In genomic region chr10:8054498-8055407, GRCh38 we compare ENCODE assay signal across 8 cellular contexts. TPM values are rescaled to one million over a fixed set of nuclear protein-coding genes. Genes with fewer than 3 reads are reported as not detected.
DNase-seq lines count a peak whose midpoint lies in the region; ATAC-seq, FAIRE-seq and TF ChIP-seq lines count a peak whose summit lies in the region.

TSS of gene GATA3 (plus strand) at chr10:8054688. CDS start at chr10:8055656, 968 bp downstream.

- peaks cover 0 to 4% (median 0%) of the 10 kb centered on the region in 11 donors for H3K9me3 Mint-ChIP-seq in naive thymus-derived CD4-positive, alpha-beta T cell

- H3K27ac ChIP-seq in H1 (ENCODE audit: low read depth, low read length) (no peak within 1 kb of the TSS), thymus (ENCODE audit: low read depth) (peak within 1 kb of the TSS; percentile 88)
- peak within 1 kb of the TSS; percentile 82 for H3K27ac ChIP-seq in naive thymus-derived CD4-positive, alpha-beta T cell (ENCODE audit: low read depth, low read length)

- no peaks in the 10 kb centered on the region for H3K79me1 ChIP-seq in H1 (ENCODE audit: low read depth, low read length)

- no peak for TF ChIP-seq EP300 in H1 (IDR thresholded peaks at IDR 0.05; ENCODE audit: borderline replicate concordance in 1 of 2, low read depth in 2 of 2, low read length in 2 of 2)

- intact Hi-C loops in naive thymus-derived CD4-positive, alpha-beta T cell (cut with micrococcal nuclease): loop anchor here (1.0 to 10.0 kb wide), 12 partner anchors 182 to 1248 kb away; partner anchors contain the start of genes ATP5F1C (in 1 of the 2), KIN (in 1 of the 2), SFMBT2 (in 1 of the 2) and TAF3 (in 1 of the 2)

- H3K9me3 ChIP-seq in H1 (ENCODE audit: insufficient read depth in 2 of 2, low read depth in 1 of 2, low read length in 1 of 2): no peaks in the 10 kb centered on the region
- H3K9me3 ChIP-seq in naive thymus-derived CD4-positive, alpha-beta T cell (ENCODE audit: control insufficient read depth in 2 of 3, low read length in 3 of 3): no peaks in the 10 kb centered on the region
- no peaks in the 10 kb centered on the region for H3K9me3 ChIP-seq in thymus (ENCODE audit: control insufficient read depth)

- H3K4me3 Mint-ChIP-seq in naive thymus-derived CD4-positive, alpha-beta T cell: peak within 1 kb of the TSS; percentile 87 to 100 (median 96)

- H3K27me3 Mint-ChIP-seq in naive thymus-derived CD4-positive, alpha-beta T cell: peaks cover 14 to 24% (median 15%) of the 10 kb centered on the region in 5 donors

- H3K4me2 ChIP-seq in H1 (ENCODE audit: insufficient read depth in 1 of 2, low read depth in 2 of 2, low read length in 2 of 2): peak within 1 kb of the TSS; percentile 84 to 94

- TF ChIP-seq POLR2A in H1 (IDR thresholded peaks at IDR 0.05; ENCODE audit: control extremely low read depth in 1 of 2, low read depth in 2 of 2, low read length in 2 of 2): no peak

- H3K18ac ChIP-seq in H1 (ENCODE audit: extremely low read depth, low read length): peak within 1 kb of the TSS; percentile 24

- no peak within 1 kb of the TSS for H2BK120ac ChIP-seq in H1 (replicated peaks; ENCODE audit: low read depth, low read length)

- POLR2A ChIA-PET in H1 (lab: Charles Lee; ENCODE audit: partially characterized antibody): no interaction called here
- POLR2A ChIA-PET in naive thymus-derived CD4-positive, alpha-beta T cell (lab: Charles Lee): interaction anchor here (0.6 to 1.4 kb wide), 6 partner anchors 8 to 997 kb away, joined by 3 to 8 read pairs (median 3); no protein-coding TSS in a partner anchor

- no peak within 1 kb of the TSS for H3K4ac ChIP-seq in H1 (replicated peaks; ENCODE audit: insufficient read length, low read depth, low read length)

- peak within 1 kb of the TSS; percentile 33 to 61 (median 44) for H3K4me3 ChIP-seq in H1 (ENCODE audit: extremely low read depth in 1 of 4, insufficient read depth in 2 of 4, low read depth in 3 of 4, low read length in 4 of 4)
- peak within 1 kb of the TSS; percentile 87 for H3K4me3 ChIP-seq in naive thymus-derived CD4-positive, alpha-beta T cell (ENCODE audit: low read length)
- peak within 1 kb of the TSS; percentile 97 for H3K4me3 ChIP-seq in thymus (ENCODE audit: low read length)

- H2BK15ac ChIP-seq in H1 (ENCODE audit: low read length): no peak within 1 kb of the TSS; the same call in 1 of the 2 replicates

- H2BK12ac ChIP-seq in H1 (ENCODE audit: low read depth, low read length): peak within 1 kb of the TSS; percentile 96; the same call in 1 of the 2 replicates

- H2AK5ac ChIP-seq in H1 (ENCODE audit: low read depth, low read length): no peak within 1 kb of the TSS

- H3K27ac Mint-ChIP-seq in naive thymus-derived CD4-positive, alpha-beta T cell: peak within 1 kb of the TSS; percentile 88 to 100 (median 97)

- H2BK20ac ChIP-seq in H1 (ENCODE audit: low read length): peak within 1 kb of the TSS; percentile 86; the same call in 1 of the 2 replicates

- H2AFZ ChIP-seq in H1 (ENCODE audit: low read length): no peak within 1 kb of the TSS

- no peak within 1 kb of the TSS for H3K56ac ChIP-seq in H1 (replicated peaks; ENCODE audit: insufficient read length, low read depth, low read length)

- H4K91ac ChIP-seq in H1 (replicated peaks; ENCODE audit: insufficient read length, low read length): peak within 1 kb of the TSS; percentile 71

- peaks cover 22% of the 10 kb centered on the region for H3K23me2 ChIP-seq in H1 (ENCODE audit: low read depth, low read length)

- peak within 1 kb of the TSS; percentile 37; the same call in 1 of the 2 replicates for H4K8ac ChIP-seq in H1 (ENCODE audit: extremely low read depth, insufficient read depth, low read length)

- H3K14ac ChIP-seq in H1 (ENCODE audit: insufficient read length): no peak within 1 kb of the TSS

- DNase-seq in AG08396 (ENCODE audit: low spot score) (peak; percentile 84), HPDE6-E6E7 (ENCODE audit: extremely low spot score) (peak; percentile 20), H1 (ENCODE audit: low read depth in 1 of 2, low spot score in 2 of 2) (peak in 1 of 2 experiments; percentile 75), NCI-H446 treated with DMSO at 0.1 percent for 48 hours (lab: John Stamatoyannopoulos, UW) (no peak)
- peak; percentile 86 to 89 for DNase-seq in activated CD4-positive, alpha-beta T cell treated with anti-CD3 and anti-CD28 coated beads, Interleukin-2, amount 50 U/mL, for 48 hours
- DNase-seq in naive thymus-derived CD4-positive, alpha-beta T cell: peak; percentile 64 to 88 (median 79)

- H3K79me2 ChIP-seq in H1 (ENCODE audit: control insufficient read depth in 1 of 2, insufficient read depth in 2 of 2, low read length in 2 of 2): no peaks in the 10 kb centered on the region

- TF ChIP-seq CTCF in H1 (IDR thresholded peaks at IDR 0.05; ENCODE audit: control extremely low read depth in 1 of 3, insufficient read depth in 1 of 3, low read depth in 1 of 3, low read length in 3 of 3): no peak

- H3K23ac ChIP-seq in H1 (ENCODE audit: insufficient read length): no peak within 1 kb of the TSS

- H3K4me1 ChIP-seq in H1 (replicated peaks in 1 of 4; ENCODE audit: control insufficient read depth in 3 of 4, insufficient read depth in 4 of 4, low read length in 3 of 4) (peaks cover 13 to 45% (median 29%) of the 10 kb centered on the region in 4 experiments), thymus (ENCODE audit: control insufficient read depth, insufficient read depth, low read length) (peaks cover 47% of the 10 kb centered on the region)
- H3K4me1 ChIP-seq in naive thymus-derived CD4-positive, alpha-beta T cell (ENCODE audit: control insufficient read depth in 2 of 2, insufficient read depth in 2 of 2, low read length in 2 of 2): peaks cover 22 to 44% of the 10 kb centered on the region in 2 donors

- peaks cover 0 to 38% (median 0%) of the 10 kb centered on the region in 5 donors for H3K36me3 Mint-ChIP-seq in naive thymus-derived CD4-positive, alpha-beta T cell

- TF ChIP-seq RAD21 in H1 (IDR thresholded peaks at IDR 0.05 in 1 of 2, conservative IDR thresholded peaks at IDR 0.05 in 1 of 2; ENCODE audit: low read depth in 2 of 2, low read length in 2 of 2): no peak

- H3K9ac ChIP-seq in H1 (replicated peaks in 1 of 4; ENCODE audit: extremely low read depth in 1 of 4, low read depth in 3 of 4, low read length in 3 of 4): no peak within 1 kb of the TSS

- CTCF ChIA-PET in H1 (lab: Charles Lee; ENCODE audit: partially characterized antibody): interaction anchor here (0.7 to 1.0 kb wide), 2 partner anchors 82 to 279 kb away, joined by 3 read pairs; no protein-coding TSS in a partner anchor
- CTCF ChIA-PET in naive thymus-derived CD4-positive, alpha-beta T cell (lab: Charles Lee): interaction anchor here (0.6 kb wide), 1 partner anchor 32 kb away, joined by 4 read pairs; no protein-coding TSS in a partner anchor

- H2BK5ac ChIP-seq in H1 (ENCODE audit: low read depth, low read length): peak within 1 kb of the TSS; percentile 82; the same call in 1 of the 2 replicates

- peaks cover 25 to 49% (median 42%) of the 10 kb centered on the region in 7 donors for H3K4me1 Mint-ChIP-seq in naive thymus-derived CD4-positive, alpha-beta T cell

- ATAC-seq in GM19395 (IDR thresholded peaks at IDR 0.05; ENCODE audit: unreplicated experiment): peak; percentile 44
- peak; percentile 70 for ATAC-seq in naive thymus-derived CD4-positive, alpha-beta T cell

- H3K36me3 ChIP-seq in H1 (ENCODE audit: control insufficient read depth in 2 of 4, insufficient read depth in 4 of 4, low read length in 3 of 4): no peaks in the 10 kb centered on the region; a peak in 1 of 8 replicates
- H3K36me3 ChIP-seq in naive thymus-derived CD4-positive, alpha-beta T cell (ENCODE audit: control insufficient read depth in 2 of 3, insufficient read depth in 3 of 3, low read length in 3 of 3): peaks cover 0 to 13% (median 4%) of the 10 kb centered on the region in 3 experiments
- H3K36me3 ChIP-seq in thymus (ENCODE audit: control insufficient read depth, insufficient read depth): peaks cover 14% of the 10 kb centered on the region

- peaks cover 11 to 17% of the 10 kb centered on the region in 2 experiments for H4K20me1 ChIP-seq in H1 (replicated peaks in 1 of 2; ENCODE audit: control insufficient read depth in 1 of 2, insufficient read depth in 2 of 2, low read length in 2 of 2)

- WGBS in H1 (ENCODE audit: extremely low coverage in 1 of 2, insufficient coverage in 1 of 2, insufficient read length in 1 of 2, insufficient replicate concordance in 2 of 2, low coverage in 1 of 2, low lambda C conversion rate in 2 of 2, missing lambda C conversion rate in 1 of 2), 2 experiments: 4% methylated on average over 30 of the region's 65 CpGs; no CpG with 5 or more reads in 1 of the 2 experiments
- WGBS in thymus: under 1% methylated on average over 65 of the region's 65 CpGs

- H3K27me3 ChIP-seq in H1 (replicated peaks in 1 of 4; ENCODE audit: control insufficient read depth in 3 of 4, extremely low read depth in 1 of 4, insufficient read depth in 3 of 4, low read length in 3 of 4) (peaks cover 70 to 98% (median 96%) of the 10 kb centered on the region in 4 experiments; a peak in 6 of 7 replicates), thymus (ENCODE audit: control insufficient read depth, insufficient read depth) (peaks cover 35% of the 10 kb centered on the region)
- H3K27me3 ChIP-seq in naive thymus-derived CD4-positive, alpha-beta T cell (ENCODE audit: control insufficient read depth in 2 of 2, insufficient read depth in 2 of 2, low read length in 2 of 2): peaks cover 16 to 25% of the 10 kb centered on the region in 2 donors

- H4K5ac ChIP-seq in H1 (ENCODE audit: insufficient read length, low read depth, low read length): no peak within 1 kb of the TSS

- FAIRE-seq in H1 (lab: Jason Lieb, UNC): no peak

TF ChIP-seq in H1, 55 proteins besides CTCF, POLR2A, EP300 and RAD21 (continues in another document):
- TF ChIP-seq KDM5A (IDR thresholded peaks at IDR 0.05; ENCODE audit: low read length) (no peak), TAF7 (optimal IDR thresholded peaks at IDR 0.05; ENCODE audit: borderline replicate concordance, low read depth, low read length) (no peak), EZH2 (IDR thresholded peaks at IDR 0.05; ENCODE audit: low read depth, low read length, severe bottlenecking) (peak; percentile 44), SIRT6 (IDR thresholded peaks at IDR 0.05; ENCODE audit: low read length) (no peak), CTBP2 (IDR thresholded peaks at IDR 0.05; ENCODE audit: borderline replicate concordance, insufficient read depth, insufficient read length, low read length) (no peak)

RNA-seq across cellular contexts. Expression of gene GATA3, which starts in this region (rescaled TPM):
- total RNA-seq in H1 (2021; fragmentation: NEBNext Ultra II Directional; extraction: Animal tissue kit (Norgen Biotek cat#: 25700)): 0.43 and 0.80 TPM in 2 replicates
- 0.02 and 0.11 TPM in 2 replicates for polyA plus RNA-seq in H1 (2011; rRNA removed)
- 0.06 TPM for polyA plus RNA-seq in H1 (2011; cell fraction: cytosol; rRNA removed)
- 0.04 TPM for polyA plus RNA-seq in H1 (2011; cell fraction: nucleus; rRNA removed)
- polyA plus RNA-seq in H1 (2012, experiment 1 of 2): 0.13 to 0.23 TPM (median 0.18 TPM) in 3 of 4 replicates, not detected in the other
- 0.21 TPM for polyA plus RNA-seq in H1 (2012, experiment 2 of 2)
- 0.30 TPM for polyA plus RNA-seq in H1 (2013, experiment 1 of 2)
- 0.29 TPM for polyA plus RNA-seq in H1 (2013, experiment 2 of 2)
- not detected in 2 replicates for polyA minus RNA-seq in H1 (2011; rRNA and poly(A)+ RNA removed)
- polyA minus RNA-seq in H1 (2011; cell fraction: cytosol; rRNA and poly(A)+ RNA removed): not detected
- polyA minus RNA-seq in H1 (2011; cell fraction: nucleus; rRNA and poly(A)+ RNA removed): not detected
- total RNA-seq in naive thymus-derived CD4-positive, alpha-beta T cell: 10 to 100 TPM; 31.2 to 60.1 (median 38.6) TPM
- polyA plus RNA-seq in naive thymus-derived CD4-positive, alpha-beta T cell: 10 to 100 TPM; 24.0 to 30.9 TPM
- 17.5 TPM for polyA plus RNA-seq in thymus

Comparison
In these comparisons a context has a peak if more than half of its experiments do, and no peak if none do; other contexts are left out.
1. RNA of gene GATA3 (total RNA-seq): 31.2 to 60.1 TPM in naive thymus-derived CD4-positive, alpha-beta T cell; 0.43 to 0.80 TPM in H1; every median in the first group is over 10 times any median in the second.
2. RNA of gene GATA3 (polyA plus RNA-seq): 24.0 to 30.9 TPM in naive thymus-derived CD4-positive, alpha-beta T cell and 17.5 TPM in thymus (single experiment); 0.02 to 0.30 TPM in H1; every median in the first group is over 10 times any median in the second.
3. H3K4me3 ChIP-seq: peak in every context shown above with its lines; median percentile 97 in thymus; 87 in naive thymus-derived CD4-positive, alpha-beta T cell; 44 in H1.